In genomic region chr10:30056767-30057355, GRCh38 we compare ENCODE assay signal across 13 cellular contexts. TPM values are rescaled to one million over a fixed set of nuclear protein-coding genes. Genes with fewer than 3 reads are reported as not detected.
DNase-seq lines count a peak whose midpoint lies in the region; FAIRE-seq and TF ChIP-seq lines count a peak whose summit lies in the region.
"Had no signal": no experiment of that assay in that cellular context is flagged by ENCODE, and none has a peak within 500 bp of the region (broad histone marks: within the 10 kb centered on the region; RNA-seq: fewer than 3 reads in every experiment).

No MANE protein-coding gene starts in this region.

- H2BK15ac ChIP-seq in mesendoderm (replicated peaks; ENCODE audit: low read depth) = no peak overlapping the region

- peaks cover 33% of the 10 kb centered on the region for H3K27me3 ChIP-seq in HUES64 (ENCODE audit: insufficient read depth, low read length)
- no peaks in the 10 kb centered on the region for H3K27me3 ChIP-seq in mesendoderm (ENCODE audit: insufficient read depth, low read length, poor library complexity)
- H3K27me3 ChIP-seq in tibial nerve = peaks cover 0 to 4% of the 10 kb centered on the region in 2 donors

- no peak overlapping the region for H3K18ac ChIP-seq in mesendoderm (ENCODE audit: low read length)

- WGBS in HUES64 = 33% methylated on average over 4 of the region's 4 CpGs
- no CpG with 5 or more reads among the region's 4 CpGs for WGBS in mesendoderm (ENCODE audit: extremely low coverage, insufficient coverage, low lambda C conversion rate)
- WGBS in tibial nerve, 2 donors = 35 to 38% methylated on average over 4 of the region's 4 CpGs

- TF ChIP-seq EP300 in tibial nerve (IDR thresholded peaks at IDR 0.05) = no peak

- H3K27ac Mint-ChIP-seq in brain = peak overlapping the region in 2 of 5 experiments; percentile 22 to 83
- no peak overlapping the region for H3K27ac Mint-ChIP-seq in activated CD4-positive, alpha-beta memory T cell treated with anti-CD3 and anti-CD28 coated beads, Interleukin-2, amount 10 ng/mL, durations not matched to agents 7 days and 5 days
- H3K27ac Mint-ChIP-seq: activated naive CD8-positive, alpha-beta T cell; IgD-negative memory B cell had no signal

- H2BK5ac ChIP-seq in mesendoderm (ENCODE audit: low read length) = no peak overlapping the region

- no peak for FAIRE-seq in D721Med (lab: Jason Lieb, UNC)

- H2AK5ac ChIP-seq in mesendoderm (ENCODE audit: low read length) = no peak overlapping the region

- peak; percentile 96 for DNase-seq in mesendoderm
- DNase-seq in tibial nerve (ENCODE audit: low spot score in 2 of 2) = no peak
- DNase-seq in D721Med (ENCODE audit: insufficient read length, low spot score) = no peak
- DNase-seq in T-helper 9 cell = no peak
- DNase-seq in activated CD4-positive, alpha-beta memory T cell treated with anti-CD3 and anti-CD28 coated beads, Interleukin-2, amount 10 ng/mL, durations not matched to agents 7 days and 5 days = no peak
- DNase-seq: activated CD4-positive, alpha-beta T cell treated with anti-CD3 and anti-CD28 coated beads for 4 hours; DMS79; left colon; NCI-H2029 treated with DMSO at 0.1 percent for 48 hours had no signal

- no peak overlapping the region for H3K4me2 ChIP-seq in mesendoderm (ENCODE audit: low read length)

- H3K27me3 Mint-ChIP-seq in brain = peaks cover 46% of the 10 kb centered on the region
- H3K27me3 Mint-ChIP-seq in activated CD4-positive, alpha-beta memory T cell treated with anti-CD3 and anti-CD28 coated beads, Interleukin-2, amount 10 ng/mL, durations not matched to agents 7 days and 5 days = peaks cover 64% of the 10 kb centered on the region

- H3K4me3 ChIP-seq in HUES64 (ENCODE audit: low read length) (no peak overlapping the region), mesendoderm (ENCODE audit: low read length) (no peak overlapping the region), tibial nerve (peak overlapping the region in 1 of 4 donors; percentile 92)

- H3K27ac ChIP-seq in HUES64 (ENCODE audit: low read depth, low read length) (peak overlapping the region; percentile 9; the same call in 1 of the 2 replicates), mesendoderm (ENCODE audit: low read depth, low read length) (no peak overlapping the region), tibial nerve (peak overlapping the region in 3 of 4 donors; percentile 48 to 93 (median 86))

- H3K79me1 ChIP-seq in mesendoderm (ENCODE audit: low read length) = no peaks in the 10 kb centered on the region

- H3K9me3 ChIP-seq in HUES64 (ENCODE audit: insufficient read depth, low read depth, low read length) = no peaks in the 10 kb centered on the region
- H3K9me3 ChIP-seq in tibial nerve = no peaks in the 10 kb centered on the region

- no peaks in the 10 kb centered on the region for H3K36me3 Mint-ChIP-seq in brain
- H3K36me3 Mint-ChIP-seq in activated CD4-positive, alpha-beta memory T cell treated with anti-CD3 and anti-CD28 coated beads, Interleukin-2, amount 10 ng/mL, durations not matched to agents 7 days and 5 days (ENCODE audit: low read depth) = peaks cover 3% of the 10 kb centered on the region
- H3K36me3 Mint-ChIP-seq: activated naive CD8-positive, alpha-beta T cell; IgD-negative memory B cell had no signal

- TF ChIP-seq POLR2A in tibial nerve (IDR thresholded peaks at IDR 0.05) = no peak

- POLR2A ChIA-PET in activated CD4-positive, alpha-beta memory T cell treated with anti-CD3 and anti-CD28 coated beads, Interleukin-2, amount 10 ng/mL, durations not matched to agents 7 days and 5 days (lab: Charles Lee) = no interaction called here

- no peak overlapping the region for H4K8ac ChIP-seq in mesendoderm (ENCODE audit: low read depth, low read length)

- H3K4me1 Mint-ChIP-seq in brain = peaks cover 36% of the 10 kb centered on the region
- H3K4me1 Mint-ChIP-seq in activated CD4-positive, alpha-beta memory T cell treated with anti-CD3 and anti-CD28 coated beads, Interleukin-2, amount 10 ng/mL, durations not matched to agents 7 days and 5 days = peaks cover 7% of the 10 kb centered on the region

- H3K9ac ChIP-seq in HUES64 (ENCODE audit: low read depth, low read length) (no peak overlapping the region), mesendoderm (ENCODE audit: low read length) (no peak overlapping the region)

- H3K23ac ChIP-seq in mesendoderm (ENCODE audit: low read length) = no peak overlapping the region

- no peak overlapping the region for H4K5ac ChIP-seq in mesendoderm (ENCODE audit: low read length)

- H3K4me1 ChIP-seq in HUES64 (ENCODE audit: insufficient read depth, low read length) (peaks cover 34% of the 10 kb centered on the region), mesendoderm (ENCODE audit: control insufficient read depth, low read depth, low read length) (peaks cover 9% of the 10 kb centered on the region), tibial nerve (peaks cover 0 to 45% (median 2%) of the 10 kb centered on the region in 4 donors)

- no peak overlapping the region for H3K56ac ChIP-seq in mesendoderm (ENCODE audit: low read length)

- peak overlapping the region in 4 of 5 experiments; percentile 77 to 90 (median 82) for H3K4me3 Mint-ChIP-seq in brain
- H3K4me3 Mint-ChIP-seq in activated CD4-positive, alpha-beta memory T cell treated with anti-CD3 and anti-CD28 coated beads, Interleukin-2, amount 10 ng/mL, durations not matched to agents 7 days and 5 days = no peak overlapping the region

- H3K9me3 Mint-ChIP-seq in brain = peaks cover 0 to 3% (median 0%) of the 10 kb centered on the region in 5 experiments
- H3K9me3 Mint-ChIP-seq in activated CD4-positive, alpha-beta memory T cell treated with anti-CD3 and anti-CD28 coated beads, Interleukin-2, amount 10 ng/mL, durations not matched to agents 7 days and 5 days = no peaks in the 10 kb centered on the region
- H3K9me3 Mint-ChIP-seq: IgD-negative memory B cell had no signal

- H3K79me2 ChIP-seq in mesendoderm (ENCODE audit: control insufficient read depth, insufficient read depth, low read length) = no peaks in the 10 kb centered on the region

- TF ChIP-seq CTCF in brain (conservative IDR thresholded peaks at IDR 0.05) = no peak
- TF ChIP-seq CTCF in tibial nerve (IDR thresholded peaks at IDR 0.05) = no peak
- TF ChIP-seq CTCF in D721Med (IDR thresholded peaks at IDR 0.05; ENCODE audit: insufficient read depth, missing control alignments) = no peak

- no peak overlapping the region for H2BK120ac ChIP-seq in mesendoderm (ENCODE audit: low read depth, low read length)

- H3K4ac ChIP-seq in mesendoderm (ENCODE audit: low read depth, low read length) = no peak overlapping the region

- no peaks in the 10 kb centered on the region for H3K36me3 ChIP-seq in HUES64 (ENCODE audit: insufficient read depth, low read length)
- no peaks in the 10 kb centered on the region for H3K36me3 ChIP-seq in mesendoderm (ENCODE audit: control insufficient read depth, insufficient read depth, low read length)
- H3K36me3 ChIP-seq in tibial nerve = no peaks in the 10 kb centered on the region

- CTCF ChIA-PET in activated CD4-positive, alpha-beta memory T cell treated with anti-CD3 and anti-CD28 coated beads, Interleukin-2, amount 10 ng/mL, durations not matched to agents 7 days and 5 days (lab: Charles Lee) = no interaction called here

RNA-seq across cellular contexts. Expression of gene JCAD, which starts 2.5 kb away (rescaled TPM):
- polyA plus RNA-seq in HUES64 (2013, experiment 1 of 2) = 2.9 TPM
- 4.2 TPM for polyA plus RNA-seq in HUES64 (2013, experiment 2 of 2)
- 12.4 TPM for polyA plus RNA-seq in brain (ENCODE audit: insufficient read depth, low read depth, low replicate concordance)
- polyA plus RNA-seq in mesendoderm (2013, experiment 1 of 2) = 0.53 TPM
- 0.73 TPM for polyA plus RNA-seq in mesendoderm (2013, experiment 2 of 2)
- total RNA-seq in tibial nerve = 10 to 100 TPM; 30.0 to 65.3 (median 44.2) TPM
- 1 to 10 TPM in 1 of 2 experiments, under 1 TPM in 1; 0.68 to 1.0 TPM for total RNA-seq in activated CD4-positive, alpha-beta memory T cell treated with anti-CD3 and anti-CD28 coated beads, Interleukin-2, amount 10 ng/mL, durations not matched to agents 7 days and 5 days
- polyA plus RNA-seq: IgD-negative memory B cell had no signal

Comparison
In these comparisons a context has a peak if more than half of its experiments do, and no peak if none do; other contexts are left out.
1. RNA of gene JCAD, which starts 2.5 kb away (total RNA-seq): 30.0 to 65.3 TPM in tibial nerve; 0.68 to 1.0 TPM in activated CD4-positive, alpha-beta memory T cell treated with anti-CD3 and anti-CD28 coated beads, Interleukin-2, amount 10 ng/mL, durations not matched to agents 7 days and 5 days; every median in the first group is over 10 times any median in the second.